ENCODE assay signal across 20 cellular contexts in genomic region chr14:20487402-20487742, GRCh38. TPM values are rescaled to one million over a fixed set of nuclear protein-coding genes. Genes with fewer than 3 reads are reported as not detected.
DNase-seq lines count a peak whose midpoint lies in the region; ATAC-seq and TF ChIP-seq lines count a peak whose summit lies in the region.
"Had no signal": no experiment of that assay in that cellular context is flagged by ENCODE, and none has a peak within 500 bp of the region (broad histone marks: within the 10 kb centered on the region; RNA-seq: fewer than 3 reads in every experiment).

No MANE protein-coding gene starts in this region.

- no peak overlapping the region for H3T11ph ChIP-seq in H9 (ENCODE audit: low read length)

- H3K27me3 ChIP-seq in CD8-positive, alpha-beta T cell (ENCODE audit: insufficient read depth, low read length), result no peaks in the 10 kb centered on the region
- H3K27me3 ChIP-seq in H9 (ENCODE audit: insufficient read depth, low read length) (no peaks in the 10 kb centered on the region), gastrocnemius medialis (no peaks in the 10 kb centered on the region), Karpas-422 (ENCODE audit: low read length) (no peaks in the 10 kb centered on the region)
- H3K27me3 ChIP-seq: colonic mucosa had no signal

- H3K23me2 ChIP-seq in H9 (ENCODE audit: insufficient read length, low read depth, low read length, poor library complexity, severe bottlenecking), result no peaks in the 10 kb centered on the region

- no peaks in the 10 kb centered on the region for H3K79me1 ChIP-seq in H9 (ENCODE audit: insufficient read depth, low read depth, low read length, poor library complexity, severe bottlenecking)

- H2BK12ac ChIP-seq in H9 (ENCODE audit: insufficient read length, low read depth, low read length), result no peak overlapping the region

- no peak overlapping the region for H2BK20ac ChIP-seq in H9 (ENCODE audit: low read depth, low read length, poor library complexity, severe bottlenecking)

- H2BK120ac ChIP-seq in H9 (ENCODE audit: low read depth, low read length, poor library complexity, severe bottlenecking), result no peak overlapping the region

- H3K27me3 Mint-ChIP-seq in CD8-positive, alpha-beta T cell (ENCODE audit: low read depth), result no peaks in the 10 kb centered on the region
- H3K27me3 Mint-ChIP-seq in H9 (ENCODE audit: low read depth), result no peaks in the 10 kb centered on the region
- no peaks in the 10 kb centered on the region for H3K27me3 Mint-ChIP-seq in activated CD4-positive, alpha-beta memory T cell treated with anti-CD3 and anti-CD28 coated beads for 36 hours
- no peaks in the 10 kb centered on the region for H3K27me3 Mint-ChIP-seq in naive thymus-derived CD8-positive, alpha-beta T cell

- CTCF ChIA-PET in CD8-positive, alpha-beta T cell (lab: Charles Lee), result interaction anchor here (0.6 to 1.3 kb wide), 4 partner anchors 9 to 197 kb away, joined by 3 read pairs; partner anchors contain the start of gene RNASE4
- CTCF ChIA-PET in activated CD4-positive, alpha-beta memory T cell treated with anti-CD3 and anti-CD28 coated beads for 36 hours (lab: Charles Lee), result interaction anchor here (0.9 to 1.6 kb wide), 3 partner anchors 9 to 160 kb away, joined by 3 to 5 read pairs (median 4); no protein-coding TSS in a partner anchor

- H3K9me3 Mint-ChIP-seq in CD8-positive, alpha-beta T cell, result no peaks in the 10 kb centered on the region
- H3K9me3 Mint-ChIP-seq in H9, result no peaks in the 10 kb centered on the region
- no peaks in the 10 kb centered on the region for H3K9me3 Mint-ChIP-seq in activated CD4-positive, alpha-beta memory T cell treated with anti-CD3 and anti-CD28 coated beads for 36 hours
- H3K9me3 Mint-ChIP-seq in naive thymus-derived CD8-positive, alpha-beta T cell, result peaks cover 0 to 3% (median 0%) of the 10 kb centered on the region in 9 donors
- H3K9me3 Mint-ChIP-seq: nephron progenitor cell had no signal

- H3K23ac ChIP-seq in H9 (ENCODE audit: insufficient read length, low read depth, low read length), result no peak overlapping the region

- no peak overlapping the region for H2AK5ac ChIP-seq in H9 (ENCODE audit: insufficient read length, low read length)

- no peak overlapping the region for H4K5ac ChIP-seq in H9 (ENCODE audit: insufficient read length, low read depth, low read length)

- POLR2A ChIA-PET in CD8-positive, alpha-beta T cell (lab: Charles Lee), result interaction anchor here (1.6 to 3.2 kb wide), 2 partner anchors 9 to 18 kb away, joined by 6 to 11 read pairs; partner anchors contain the start of gene PNP
- POLR2A ChIA-PET in activated CD4-positive, alpha-beta memory T cell treated with anti-CD3 and anti-CD28 coated beads for 36 hours (lab: Charles Lee), result interaction anchor here (1.5 kb wide), 1 partner anchor 9 kb away, joined by 5 read pairs; no protein-coding TSS in a partner anchor
- POLR2A ChIA-PET in naive thymus-derived CD8-positive, alpha-beta T cell (lab: Charles Lee), result interaction anchor here (0.8 to 4.2 kb wide), 6 partner anchors 9 to 39 kb away, joined by 3 to 31 read pairs (median 15); partner anchors contain the start of genes APEX1, OSGEP, PIP4P1 and PNP

- H3K27ac Mint-ChIP-seq in CD8-positive, alpha-beta T cell, result peak overlapping the region; percentile 12
- no peak overlapping the region; a peak in 1 of 7 replicates for H3K27ac Mint-ChIP-seq in H9
- H3K27ac Mint-ChIP-seq in activated CD4-positive, alpha-beta memory T cell treated with anti-CD3 and anti-CD28 coated beads for 36 hours, result peak overlapping the region; percentile 35
- H3K27ac Mint-ChIP-seq in naive thymus-derived CD8-positive, alpha-beta T cell, result peak overlapping the region; percentile 33 to 95 (median 76)
- H3K27ac Mint-ChIP-seq: nephron progenitor cell had no signal

- H3K4ac ChIP-seq in H9 (ENCODE audit: low read depth, low read length), result no peak overlapping the region

- no peak overlapping the region for H4K91ac ChIP-seq in H9 (ENCODE audit: insufficient read length, low read depth, low read length)

- H3K79me2 ChIP-seq in H9 (ENCODE audit: insufficient read depth, low read length) (no peaks in the 10 kb centered on the region), Karpas-422 (ENCODE audit: low read length) (no peaks in the 10 kb centered on the region)

- H3K4me3 Mint-ChIP-seq in CD8-positive, alpha-beta T cell, result no peak overlapping the region
- H3K4me3 Mint-ChIP-seq in H9, result no peak overlapping the region
- no peak overlapping the region for H3K4me3 Mint-ChIP-seq in activated CD4-positive, alpha-beta memory T cell treated with anti-CD3 and anti-CD28 coated beads for 36 hours
- H3K4me3 Mint-ChIP-seq in naive thymus-derived CD8-positive, alpha-beta T cell, result peak overlapping the region in 9 of 10 donors; percentile 25 to 78 (median 62)
- H3K4me3 Mint-ChIP-seq: nephron progenitor cell had no signal

- no peak for DNase-seq in CD8-positive, alpha-beta T cell
- DNase-seq in H9 (no peak), gastrocnemius medialis (no peak), Karpas-422 (no peak)
- no peak for DNase-seq in activated CD4-positive, alpha-beta memory T cell treated with anti-CD3 and anti-CD28 coated beads for 36 hours
- no peak for DNase-seq in naive thymus-derived CD8-positive, alpha-beta T cell
- no peak for DNase-seq in activated CD4-positive, CD25-positive, alpha-beta regulatory T cell treated with anti-CD3 and anti-CD28 coated beads, Interleukin-2, amount 50 U/mL, for 72 hours
- DNase-seq: activated CD4-positive, alpha-beta T cell treated with anti-CD3 and anti-CD28 coated beads, Interleukin-2, amount 50 U/mL, for 48 hours; activated effector memory CD4-positive, alpha-beta T cell treated with anti-CD3 and anti-CD28 coated beads, Interleukin-2, amount 50 U/mL, for 16 hours; colonic mucosa; glutamatergic neuron; IMR-90; NCI-H1048; nephron progenitor cell had no signal

- no peak overlapping the region for H3K14ac ChIP-seq in H9 (ENCODE audit: insufficient read depth, low read length)

- H3K9me3 ChIP-seq in CD8-positive, alpha-beta T cell (ENCODE audit: low read length), result no peaks in the 10 kb centered on the region
- H3K9me3 ChIP-seq in H9 (ENCODE audit: control insufficient read depth, low read depth, low read length), result no peaks in the 10 kb centered on the region
- H3K9me3 ChIP-seq in gastrocnemius medialis, result no peaks in the 10 kb centered on the region
- no peaks in the 10 kb centered on the region for H3K9me3 ChIP-seq in Karpas-422 (ENCODE audit: low read length)
- H3K9me3 ChIP-seq: colonic mucosa, SJSA1 had no signal

- no peak overlapping the region for H3K18ac ChIP-seq in H9 (ENCODE audit: insufficient read length, low read depth, low read length)

- H3K4me1 Mint-ChIP-seq in CD8-positive, alpha-beta T cell (ENCODE audit: low read depth), result peaks cover 78% of the 10 kb centered on the region
- H3K4me1 Mint-ChIP-seq in H9, result peaks cover 38 to 41% of the 10 kb centered on the region in 2 experiments
- peaks cover 67% of the 10 kb centered on the region for H3K4me1 Mint-ChIP-seq in activated CD4-positive, alpha-beta memory T cell treated with anti-CD3 and anti-CD28 coated beads for 36 hours (ENCODE audit: low read depth)
- peaks cover 44 to 87% (median 84%) of the 10 kb centered on the region in 4 donors for H3K4me1 Mint-ChIP-seq in naive thymus-derived CD8-positive, alpha-beta T cell

- H2AFZ ChIP-seq in H9 (ENCODE audit: low read length) (no peak overlapping the region), Karpas-422 (ENCODE audit: low read length) (no peak overlapping the region)

- no peak overlapping the region for H2BK5ac ChIP-seq in H9 (ENCODE audit: insufficient read length, low read length)

- H3K56ac ChIP-seq in H9 (ENCODE audit: insufficient read length, low read depth, low read length), result no peak overlapping the region

- no peaks in the 10 kb centered on the region for H3K36me3 ChIP-seq in CD8-positive, alpha-beta T cell (ENCODE audit: insufficient read depth, low read length)
- no peaks in the 10 kb centered on the region for H3K36me3 ChIP-seq in gastrocnemius medialis
- H3K36me3 ChIP-seq in Karpas-422 (ENCODE audit: insufficient read depth, low read length), result no peaks in the 10 kb centered on the region
- H3K36me3 ChIP-seq: colonic mucosa, SJSA1 had no signal

- H3K36me3 Mint-ChIP-seq in CD8-positive, alpha-beta T cell, result no peaks in the 10 kb centered on the region
- H3K36me3 Mint-ChIP-seq in H9 (ENCODE audit: insufficient read depth in 1 of 3, low read depth in 3 of 3), result no peaks in the 10 kb centered on the region; a peak in 1 of 7 replicates
- no peaks in the 10 kb centered on the region for H3K36me3 Mint-ChIP-seq in activated CD4-positive, alpha-beta memory T cell treated with anti-CD3 and anti-CD28 coated beads for 36 hours
- no peaks in the 10 kb centered on the region for H3K36me3 Mint-ChIP-seq in naive thymus-derived CD8-positive, alpha-beta T cell
- H3K36me3 Mint-ChIP-seq: CD14-positive monocyte had no signal

- TF ChIP-seq CTCF in CD8-positive, alpha-beta T cell (IDR thresholded peaks at IDR 0.05), result no peak
- TF ChIP-seq CTCF in H9 (conservative IDR thresholded peaks at IDR 0.05), result peak; percentile 49
- no peak for TF ChIP-seq CTCF in gastrocnemius medialis (IDR thresholded peaks at IDR 0.05 in 4 of 5, conservative IDR thresholded peaks at IDR 0.05 in 1 of 5)

- H4K20me1 ChIP-seq in H9 (ENCODE audit: control insufficient read depth, insufficient read depth, insufficient read length) (no peaks in the 10 kb centered on the region), Karpas-422 (ENCODE audit: insufficient read depth, low read depth, low read length) (no peaks in the 10 kb centered on the region)

- in situ Hi-C loops in gastrocnemius medialis (cut with MboI; ENCODE audit: low sequenced_read_pairs in 4 of 4), result no loop called here

- TF ChIP-seq POLR2A in gastrocnemius medialis (IDR thresholded peaks at IDR 0.05), result no peak

- no peak for ATAC-seq in CD8-positive, alpha-beta T cell
- ATAC-seq in naive thymus-derived CD8-positive, alpha-beta T cell, result no peak
- ATAC-seq in gastrocnemius medialis, result no peak

- intact Hi-C loops in CD8-positive, alpha-beta T cell (cut with DNase I, micrococcal nuclease), result loop anchor here in 1 of 2 experiments (5.0 kb wide), 1 partner anchor 40 kb away; no protein-coding TSS in a partner anchor
- intact Hi-C loops in activated CD4-positive, alpha-beta memory T cell treated with anti-CD3 and anti-CD28 coated beads for 36 hours (cut with micrococcal nuclease), result loop anchor here (5.0 kb wide), 1 partner anchor 295 kb away; the partner anchor contains the start of gene RNASE6
- intact Hi-C loops in gastrocnemius medialis (cut with DNase I; ENCODE audit: low total_unique reads), result no loop called here

- H2BK15ac ChIP-seq in H9 (ENCODE audit: low read depth, low read length), result no peak overlapping the region

- no peak overlapping the region for H4K8ac ChIP-seq in H9 (replicated peaks; ENCODE audit: insufficient read length, low read depth, low read length)

- H3K4me2 ChIP-seq in H9 (ENCODE audit: insufficient read depth, insufficient read length, low read length) (no peak overlapping the region), Karpas-422 (ENCODE audit: low read depth, low read length, poor library complexity, severe bottlenecking) (no peak overlapping the region)

- no peaks in the 10 kb centered on the region for H3K9me2 ChIP-seq in Karpas-422 (replicated peaks; ENCODE audit: insufficient read depth, low read length)

- H3K9ac ChIP-seq in H9 (ENCODE audit: extremely low read depth, insufficient read length, low read length) (no peak overlapping the region), Karpas-422 (ENCODE audit: low read length) (no peak overlapping the region)

- peaks cover 52% of the 10 kb centered on the region for H3K4me1 ChIP-seq in CD8-positive, alpha-beta T cell (ENCODE audit: insufficient read depth, low read length)
- H3K4me1 ChIP-seq in H9 (ENCODE audit: insufficient read depth, low read length) (peaks cover 4% of the 10 kb centered on the region; the same call in 1 of the 2 replicates), gastrocnemius medialis (peaks cover 0 to 6% of the 10 kb centered on the region in 2 donors), Karpas-422 (ENCODE audit: low read length) (peaks cover 11% of the 10 kb centered on the region)
- H3K4me1 ChIP-seq: colonic mucosa, SJSA1 had no signal

- H3K4me3 ChIP-seq in CD8-positive, alpha-beta T cell (ENCODE audit: low read depth, low read length), result no peak overlapping the region
- H3K4me3 ChIP-seq in gastrocnemius medialis (no peak overlapping the region), Karpas-422 (ENCODE audit: low read length) (no peak overlapping the region)
- H3K4me3 ChIP-seq: colonic mucosa, SJSA1 had no signal

- H3K27ac ChIP-seq in CD8-positive, alpha-beta T cell (ENCODE audit: low read depth, low read length), result no peak overlapping the region
- no peak overlapping the region for H3K27ac ChIP-seq in H9 (ENCODE audit: insufficient read length, low read depth, low read length)
- no peak overlapping the region for H3K27ac ChIP-seq in gastrocnemius medialis
- no peak overlapping the region for H3K27ac ChIP-seq in Karpas-422 (ENCODE audit: low read length)
- H3K27ac ChIP-seq: colonic mucosa, epithelial cell of prostate, SJSA1 had no signal

RNA-seq across cellular contexts. Expression of gene RNASE10, which starts 18.0 kb away (rescaled TPM):
- under 1 TPM in 1 of 2 experiments, not detected in 1; 0.27 TPM for total RNA-seq in CD8-positive, alpha-beta T cell
- total RNA-seq in H9 (2021) (0.81 and 0.96 TPM in 2 replicates), gastrocnemius medialis (not detected)
- under 1 TPM; 0.19 to 0.27 TPM for total RNA-seq in activated CD4-positive, alpha-beta memory T cell treated with anti-CD3 and anti-CD28 coated beads for 36 hours
- under 1 TPM; 0.77 to 0.83 TPM for total RNA-seq in naive thymus-derived CD8-positive, alpha-beta T cell
- under 1 TPM in 1 of 3 donors, not detected in 2; 0.19 TPM for polyA plus RNA-seq in naive thymus-derived CD8-positive, alpha-beta T cell
- total RNA-seq in Karpas-422 (2014; rRNA removed; shearing (Covaris generic); ENCODE audit: low replicate concordance), result not detected in 2 replicates
- total RNA-seq: Daoy, IMR-90, lung microvascular endothelial cell, renal cortical epithelial cell, SJSA1 had no signal
- polyA plus RNA-seq: CD14-positive monocyte, IMR-90 had no signal

RNA-seq across cellular contexts. Expression of gene PNP, which starts 18.2 kb away (rescaled TPM):
- total RNA-seq in CD8-positive, alpha-beta T cell, result 10 to 100 TPM; 59.6 to 62.1 TPM
- total RNA-seq in H9 (2021) (83.9 and 87.5 TPM in 2 replicates), gastrocnemius medialis (1 to 10 TPM; 1.6 to 7.5 (median 3.0) TPM)
- total RNA-seq in activated CD4-positive, alpha-beta memory T cell treated with anti-CD3 and anti-CD28 coated beads for 36 hours, result 100 to 1,000 TPM; 178 to 179 TPM
- total RNA-seq in naive thymus-derived CD8-positive, alpha-beta T cell, result 10 to 100 TPM; 64.6 to 65.7 TPM
- polyA plus RNA-seq in naive thymus-derived CD8-positive, alpha-beta T cell, result 10 to 100 TPM; 32.2 to 57.9 (median 40.6) TPM
- total RNA-seq in Karpas-422 (2014; rRNA removed; shearing (Covaris generic); ENCODE audit: low replicate concordance), result 104 and 138 TPM in 2 replicates

RNA-seq across cellular contexts. Expression of gene PIP4P1, which starts 26.1 kb away (rescaled TPM):
- 100 to 1,000 TPM in 1 of 2 experiments, 10 to 100 TPM in 1; 87.7 to 105 TPM for total RNA-seq in CD8-positive, alpha-beta T cell
- total RNA-seq in H9 (2021), result 38.5 and 41.6 TPM in 2 replicates
- 10 to 100 TPM; 31.1 to 35.2 TPM for total RNA-seq in activated CD4-positive, alpha-beta memory T cell treated with anti-CD3 and anti-CD28 coated beads for 36 hours
- 10 to 100 TPM; 74.2 to 76.1 TPM for total RNA-seq in naive thymus-derived CD8-positive, alpha-beta T cell
- 10 to 100 TPM; 21.0 to 31.1 (median 21.3) TPM for polyA plus RNA-seq in naive thymus-derived CD8-positive, alpha-beta T cell
- 10 to 100 TPM; 18.8 to 38.5 (median 21.7) TPM for total RNA-seq in gastrocnemius medialis
- total RNA-seq in Karpas-422 (2014; rRNA removed; shearing (Covaris generic); ENCODE audit: low replicate concordance), result 29.4 and 45.2 TPM in 2 replicates

RNA-seq across cellular contexts. Expression of gene APEX1, which starts 32.3 kb away (rescaled TPM):
- total RNA-seq in CD8-positive, alpha-beta T cell, result 100 to 1,000 TPM; 120 to 123 TPM
- total RNA-seq in H9 (2021), result 340 and 348 TPM in 2 replicates
- total RNA-seq in activated CD4-positive, alpha-beta memory T cell treated with anti-CD3 and anti-CD28 coated beads for 36 hours, result 100 to 1,000 TPM; 186 to 193 TPM
- total RNA-seq in naive thymus-derived CD8-positive, alpha-beta T cell, result 100 to 1,000 TPM; 137 to 144 TPM
- polyA plus RNA-seq in naive thymus-derived CD8-positive, alpha-beta T cell, result 100 to 1,000 TPM; 125 to 176 (median 148) TPM
- 100 to 1,000 TPM in 2 of 4 donors, 10 to 100 TPM in 2; 65.6 to 132 (median 94.2) TPM for total RNA-seq in gastrocnemius medialis
- 97.8 and 118 TPM in 2 replicates for total RNA-seq in Karpas-422 (2014; rRNA removed; shearing (Covaris generic); ENCODE audit: low replicate concordance)

RNA-seq across cellular contexts. Expression of gene OSGEP, which starts 32.8 kb away (rescaled TPM):
- 10 to 100 TPM; 40.7 to 47.4 TPM for total RNA-seq in CD8-positive, alpha-beta T cell
- total RNA-seq in H9 (2021) (46.7 and 50.8 TPM in 2 replicates), gastrocnemius medialis (10 to 100 TPM; 15.8 to 21.7 (median 20.5) TPM)
- total RNA-seq in activated CD4-positive, alpha-beta memory T cell treated with anti-CD3 and anti-CD28 coated beads for 36 hours, result 10 to 100 TPM; 39.2 to 41.0 TPM
- 10 to 100 TPM; 82.5 to 89.2 TPM for total RNA-seq in naive thymus-derived CD8-positive, alpha-beta T cell
- polyA plus RNA-seq in naive thymus-derived CD8-positive, alpha-beta T cell, result 10 to 100 TPM; 38.8 to 43.3 (median 42.0) TPM
- 63.0 and 84.1 TPM in 2 replicates for total RNA-seq in Karpas-422 (2014; rRNA removed; shearing (Covaris generic); ENCODE audit: low replicate concordance)

Comparison
In these comparisons a context has a peak if more than half of its experiments do, and no peak if none do; other contexts are left out.
1. H3K27ac Mint-ChIP-seq: peak in CD8-positive, alpha-beta T cell (single experiment), activated CD4-positive, alpha-beta memory T cell treated with anti-CD3 and anti-CD28 coated beads for 36 hours (single experiment) and naive thymus-derived CD8-positive, alpha-beta T cell (10 of 10); none in H9 (0 of 3).
2. H3K4me3 Mint-ChIP-seq: peak in naive thymus-derived CD8-positive, alpha-beta T cell (9 of 10); none in CD8-positive, alpha-beta T cell (single experiment), H9 (0 of 2) and activated CD4-positive, alpha-beta memory T cell treated with anti-CD3 and anti-CD28 coated beads for 36 hours (single experiment).
3. RNA of gene PNP, which starts 18.2 kb away (total RNA-seq): 178 to 179 TPM in activated CD4-positive, alpha-beta memory T cell treated with anti-CD3 and anti-CD28 coated beads for 36 hours, 104 to 138 TPM in Karpas-422, 83.9 to 87.5 TPM in H9, 64.6 to 65.7 TPM in naive thymus-derived CD8-positive, alpha-beta T cell and 59.6 to 62.1 TPM in CD8-positive, alpha-beta T cell; 1.6 to 7.5 TPM in gastrocnemius medialis; every median in the first group is over 4 times any median in the second.